Comparison of ENCODE assay signal across 20 cellular contexts in genomic region chr12:88448337-88448944, GRCh38.
DNase-seq lines count a peak whose midpoint lies in the region; ATAC-seq and TF ChIP-seq lines count a peak whose summit lies in the region.
"Had no signal": no experiment of that assay in that cellular context is flagged by ENCODE, and none has a peak within 500 bp of the region (broad histone marks: within the 10 kb centered on the region; RNA-seq: fewer than 3 reads in every experiment).

No MANE protein-coding gene starts in this region.

- H3K36me3 ChIP-seq in endodermal cell (ENCODE audit: control insufficient read depth, insufficient read depth, low read length), result no peaks in the 10 kb centered on the region
- H3K36me3 ChIP-seq: pancreas, tibial nerve had no signal

- no peaks in the 10 kb centered on the region for H3K4me1 ChIP-seq in endodermal cell (ENCODE audit: control insufficient read depth, insufficient read depth, low read length)
- H3K4me1 ChIP-seq: body of pancreas, pancreas, tibial nerve had no signal

- no peak for TF ChIP-seq CTCF in endodermal cell (conservative IDR thresholded peaks at IDR 0.05)

- ATAC-seq in HG03442 (IDR thresholded peaks at IDR 0.05; ENCODE audit: unreplicated experiment) (no peak), GM18858 (IDR thresholded peaks at IDR 0.05; ENCODE audit: unreplicated experiment) (no peak)
- no peak for ATAC-seq in stimulated activated memory B cell treated with anti-CD40 and anti-IgM and Interleukin-4, amounts not matched to agents 10 μg/mL and 1 μg/mL and 100 μg/mL, for 72 hours
- ATAC-seq: activated CD4-positive, CD25-positive, alpha-beta regulatory T cell treated with anti-CD3 and anti-CD28 coated beads, Interleukin-2, amount 50 U/mL, for 24 hours; body of pancreas; pancreas had no signal

- no peaks in the 10 kb centered on the region for H3K36me3 Mint-ChIP-seq in endodermal cell (ENCODE audit: low read depth)
- no peaks in the 10 kb centered on the region for H3K36me3 Mint-ChIP-seq in stimulated activated memory B cell treated with anti-CD40 and anti-IgM and Interleukin-4, amounts not matched to agents 10 μg/mL and 1 μg/mL and 100 μg/mL, for 72 hours
- H3K36me3 Mint-ChIP-seq: mesothelial cell of epicardium had no signal

- no peak overlapping the region for H3K4me3 Mint-ChIP-seq in endodermal cell
- no peak overlapping the region for H3K4me3 Mint-ChIP-seq in stimulated activated memory B cell treated with anti-CD40 and anti-IgM and Interleukin-4, amounts not matched to agents 10 μg/mL and 1 μg/mL and 100 μg/mL, for 72 hours
- H3K4me3 Mint-ChIP-seq: mesothelial cell of epicardium had no signal

- no peaks in the 10 kb centered on the region for H3K27me3 ChIP-seq in endodermal cell (ENCODE audit: control insufficient read depth, insufficient read depth, low read length, poor library complexity, severe bottlenecking)
- H3K27me3 ChIP-seq: body of pancreas, pancreas, tibial nerve had no signal

- no peak overlapping the region for H3K9ac ChIP-seq in endodermal cell (ENCODE audit: extremely low read depth, low read length, poor library complexity, severe bottlenecking)
- H3K9ac ChIP-seq: GM23248 had no signal

- H3K27me3 Mint-ChIP-seq in endodermal cell (ENCODE audit: insufficient read depth), result no peaks in the 10 kb centered on the region
- H3K27me3 Mint-ChIP-seq in stimulated activated memory B cell treated with anti-CD40 and anti-IgM and Interleukin-4, amounts not matched to agents 10 μg/mL and 1 μg/mL and 100 μg/mL, for 72 hours, result no peaks in the 10 kb centered on the region

- WGBS in endodermal cell (ENCODE audit: insufficient coverage in 1 of 2, insufficient read length in 1 of 2), 2 experiments, result 80 to 82% methylated on average over 5 of the region's 5 CpGs

- DNase-seq in COR-L47 (lab: John Stamatoyannopoulos, UW) (peak; percentile 91), NCI-H1436 (lab: John Stamatoyannopoulos, UW) (peak; percentile 28), NCI-H2227 (lab: John Stamatoyannopoulos, UW; ENCODE audit: unreplicated experiment) (peak; percentile 47), endodermal cell (peak; percentile 62)
- no peak for DNase-seq in activated effector memory CD4-positive, alpha-beta T cell treated with Interleukin-2 at 50 U/mL for 16 hours
- DNase-seq: activated naive CD4-positive, alpha-beta T cell; body of pancreas; GM23248; head of caudate nucleus; IMR-90; pancreas; SIG-M5; T-helper 2 cell had no signal

- H3K4me3 ChIP-seq in endodermal cell (ENCODE audit: low read length), result no peak overlapping the region
- H3K4me3 ChIP-seq: body of pancreas, GM23248, pancreas, tibial nerve had no signal

- H3K4me1 Mint-ChIP-seq in endodermal cell, result peaks cover 7% of the 10 kb centered on the region
- no peaks in the 10 kb centered on the region for H3K4me1 Mint-ChIP-seq in stimulated activated memory B cell treated with anti-CD40 and anti-IgM and Interleukin-4, amounts not matched to agents 10 μg/mL and 1 μg/mL and 100 μg/mL, for 72 hours

- no peaks in the 10 kb centered on the region for H3K9me3 ChIP-seq in endodermal cell (ENCODE audit: control insufficient read depth, low read length)
- H3K9me3 ChIP-seq: body of pancreas, pancreas, tibial nerve had no signal

- H3K27ac Mint-ChIP-seq in endodermal cell, result no peak overlapping the region
- no peak overlapping the region for H3K27ac Mint-ChIP-seq in stimulated activated memory B cell treated with anti-CD40 and anti-IgM and Interleukin-4, amounts not matched to agents 10 μg/mL and 1 μg/mL and 100 μg/mL, for 72 hours
- H3K27ac Mint-ChIP-seq: mesothelial cell of epicardium had no signal

- H3K9me3 Mint-ChIP-seq in endodermal cell, result no peaks in the 10 kb centered on the region
- H3K9me3 Mint-ChIP-seq in stimulated activated memory B cell treated with anti-CD40 and anti-IgM and Interleukin-4, amounts not matched to agents 10 μg/mL and 1 μg/mL and 100 μg/mL, for 72 hours, result no peaks in the 10 kb centered on the region
- H3K9me3 Mint-ChIP-seq: mesothelial cell of epicardium had no signal

- H3K27ac ChIP-seq in endodermal cell (ENCODE audit: low read depth, low read length), result peak overlapping the region; percentile 16
- H3K27ac ChIP-seq: body of pancreas, C4-2B, GM23248, pancreas, tibial nerve had no signal
